In the genomic region with DNA sequence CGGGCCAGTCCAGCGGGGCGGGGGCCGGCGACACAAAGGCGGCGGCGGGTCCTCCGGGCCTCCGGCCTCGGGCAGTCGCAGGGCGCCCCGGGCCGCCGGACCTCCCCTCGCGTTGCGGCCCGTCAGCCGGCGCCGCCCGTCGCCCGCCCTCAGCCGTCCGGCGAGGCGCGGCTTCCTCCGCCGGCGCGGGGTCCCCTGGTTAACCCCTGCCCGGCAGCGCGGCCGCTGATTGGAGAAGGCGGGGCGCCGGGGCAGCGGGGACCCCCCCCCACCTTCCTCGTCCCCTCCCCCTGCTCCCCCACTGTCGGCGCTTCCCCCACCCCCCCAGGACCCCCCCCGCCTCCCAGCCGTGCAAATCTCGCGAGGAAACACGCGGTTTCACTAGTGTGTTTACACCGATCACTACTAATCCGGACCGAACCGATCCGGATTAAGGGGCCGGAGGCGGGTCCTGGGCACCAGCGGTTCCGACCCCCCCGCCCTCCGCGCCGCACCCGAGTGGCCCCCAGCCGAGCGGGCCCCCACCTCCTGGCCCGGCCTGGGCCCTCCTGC, we compare ENCODE assay signal across 8 cellular contexts. TPM values are rescaled to one million over a fixed set of nuclear protein-coding genes. Genes with fewer than 3 reads are reported as not detected.
DNase-seq lines count a peak whose midpoint lies in the region; TF ChIP-seq lines count a peak whose summit lies in the region.
"Not testable (repeated sequence)": the region's sequence is repeated elsewhere in the genome, so short reads cannot be mapped to it uniquely, and the experiment has no call there.

A gene (plus strand): TSS at position 402 of the 552 bp plus-strand sequence. CDS start 2,301 bp downstream, outside the sequence.

- DNase-seq in ELR (ENCODE audit: low read depth) (peak; percentile 88), H9 (peak; percentile 86), MG63 (peak; percentile 86), SK-N-SH (peak; percentile 99), foreskin fibroblast (peak; percentile 76 to 91)
- peak; percentile 36 to 78 (median 52) for DNase-seq in activated naive CD4-positive, alpha-beta T cell (lab: John Stamatoyannopoulos, UW)

- peaks cover 13 to 27% of the 10 kb centered on the region in 2 experiments for H3K4me1 Mint-ChIP-seq in H9
- H3K4me1 Mint-ChIP-seq in stimulated activated naive CD8-positive, alpha-beta T cell treated with anti-CD3 and anti-CD28 coated beads, Interleukin-15, Interleukin-2, amounts not matched to agents 100 ng/mL and 50 ng/mL, for 24 hours (ENCODE audit: low read depth): peaks cover 38% of the 10 kb centered on the region

- H3K14ac ChIP-seq in H9 (ENCODE audit: insufficient read depth, low read length): not testable (repeated sequence)

- TF ChIP-seq CTCF in H9 (conservative IDR thresholded peaks at IDR 0.05); SK-N-SH (IDR thresholded peaks at IDR 0.05); foreskin fibroblast (IDR thresholded peaks at IDR 0.05; ENCODE audit: low read depth, low read length); neural cell (IDR thresholded peaks at IDR 0.05; ENCODE audit: poor library complexity, severe bottlenecking): not testable (repeated sequence)

- peaks cover 27% of the 10 kb centered on the region for H3F3A ChIP-seq in SK-N-SH (replicated peaks; ENCODE audit: insufficient read depth)
- H3F3A ChIP-seq in neural cell (ENCODE audit: insufficient read depth, low read length, poor library complexity, severe bottlenecking): not testable (repeated sequence)

- H3K4me3 ChIP-seq in MG63: peak within 1 kb of the TSS; percentile 74
- peak within 1 kb of the TSS; percentile 71 to 92 for H3K4me3 ChIP-seq in SK-N-SH (ENCODE audit: low read depth in 2 of 2, low read length in 1 of 2)
- peak within 1 kb of the TSS; percentile 59 to 73 for H3K4me3 ChIP-seq in foreskin fibroblast (ENCODE audit: low read depth in 1 of 2, low read length in 2 of 2)
- H3K4me3 ChIP-seq in neural cell (ENCODE audit: low read length): peak within 1 kb of the TSS; percentile 68

- not testable (repeated sequence) for H3K4me1 ChIP-seq in H9 (ENCODE audit: insufficient read depth, low read length)
- peaks cover 7 to 13% of the 10 kb centered on the region in 2 experiments; a peak in 3 of 4 replicates for H3K4me1 ChIP-seq in SK-N-SH (ENCODE audit: control insufficient read depth in 1 of 2, insufficient read depth in 2 of 2, low read depth in 1 of 2, low read length in 1 of 2)

- TF ChIP-seq RAD21 in SK-N-SH (IDR thresholded peaks at IDR 0.05; ENCODE audit: low read length); neural cell (conservative IDR thresholded peaks at IDR 0.05): not testable (repeated sequence)

- H3K4me3 Mint-ChIP-seq in H9: peak within 1 kb of the TSS; percentile 91 to 96
- H3K4me3 Mint-ChIP-seq in stimulated activated naive CD8-positive, alpha-beta T cell treated with anti-CD3 and anti-CD28 coated beads, Interleukin-15, Interleukin-2, amounts not matched to agents 100 ng/mL and 50 ng/mL, for 24 hours: peak within 1 kb of the TSS; percentile 95

- H3K36me3 Mint-ChIP-seq in H9 (ENCODE audit: insufficient read depth in 1 of 3, low read depth in 3 of 3): peaks cover 14 to 35% (median 31%) of the 10 kb centered on the region in 3 experiments; a peak in 6 of 7 replicates
- H3K36me3 Mint-ChIP-seq in stimulated activated naive CD8-positive, alpha-beta T cell treated with anti-CD3 and anti-CD28 coated beads, Interleukin-15, Interleukin-2, amounts not matched to agents 100 ng/mL and 50 ng/mL, for 24 hours (ENCODE audit: low read depth): peaks cover 23% of the 10 kb centered on the region

- not testable (repeated sequence) for H2BK5ac ChIP-seq in H9 (ENCODE audit: insufficient read length, low read length)

- no CpG with 5 or more reads among the region's 69 CpGs for WGBS in H9 (ENCODE audit: extremely low coverage, insufficient read length, low lambda C conversion rate)
- WGBS in SK-N-SH (ENCODE audit: low lambda C conversion rate): 3% methylated on average over 22 of the region's 69 CpGs

- POLR2A ChIA-PET in SK-N-SH (lab: Yijun Ruan, JAX): not testable (repeated sequence)

- H3K4ac ChIP-seq in H9 (ENCODE audit: low read depth, low read length): not testable (repeated sequence)

- H4K91ac ChIP-seq in H9 (ENCODE audit: insufficient read length, low read depth, low read length): not testable (repeated sequence)

- H3K9me3 Mint-ChIP-seq in H9; stimulated activated naive CD8-positive, alpha-beta T cell treated with anti-CD3 and anti-CD28 coated beads, Interleukin-15, Interleukin-2, amounts not matched to agents 100 ng/mL and 50 ng/mL, for 24 hours: not testable (repeated sequence)

- peak within 1 kb of the TSS; percentile 91 to 98 (median 91) for H3K27ac Mint-ChIP-seq in H9
- H3K27ac Mint-ChIP-seq in stimulated activated naive CD8-positive, alpha-beta T cell treated with anti-CD3 and anti-CD28 coated beads, Interleukin-15, Interleukin-2, amounts not matched to agents 100 ng/mL and 50 ng/mL, for 24 hours: peak within 1 kb of the TSS; percentile 96

- H3K9me2 ChIP-seq in SK-N-SH; neural cell (ENCODE audit: insufficient read depth, low read length): not testable (repeated sequence)

- not testable (repeated sequence) for H3K27me3 Mint-ChIP-seq in H9 (ENCODE audit: low read depth); stimulated activated naive CD8-positive, alpha-beta T cell treated with anti-CD3 and anti-CD28 coated beads, Interleukin-15, Interleukin-2, amounts not matched to agents 100 ng/mL and 50 ng/mL, for 24 hours

- not testable (repeated sequence) for H3K56ac ChIP-seq in H9 (ENCODE audit: insufficient read length, low read depth, low read length)

- not testable (repeated sequence) for H2BK120ac ChIP-seq in H9 (ENCODE audit: low read depth, low read length, poor library complexity, severe bottlenecking)

- TF ChIP-seq EP300 in SK-N-SH (IDR thresholded peaks at IDR 0.05; ENCODE audit: borderline replicate concordance in 1 of 2, low read depth in 1 of 2, low read length in 1 of 2); neural cell (conservative IDR thresholded peaks at IDR 0.05; ENCODE audit: poor library complexity, severe bottlenecking): not testable (repeated sequence)

- H2BK20ac ChIP-seq in H9 (ENCODE audit: low read depth, low read length, poor library complexity, severe bottlenecking): not testable (repeated sequence)

- H4K20me1 ChIP-seq in H9 (ENCODE audit: control insufficient read depth, insufficient read depth, insufficient read length); neural cell (ENCODE audit: insufficient read depth): not testable (repeated sequence)
- peaks cover 20% of the 10 kb centered on the region for H4K20me1 ChIP-seq in SK-N-SH (ENCODE audit: insufficient read depth)

- H4K5ac ChIP-seq in H9 (ENCODE audit: insufficient read length, low read depth, low read length): not testable (repeated sequence)

- H3K18ac ChIP-seq in H9 (ENCODE audit: insufficient read length, low read depth, low read length): peak within 1 kb of the TSS; percentile 48

- not testable (repeated sequence) for H3K27me3 ChIP-seq in H9 (ENCODE audit: insufficient read depth, low read length); MG63; SK-N-SH (ENCODE audit: insufficient read depth); neural cell (ENCODE audit: insufficient read depth, low read depth, low read length)

- peak within 1 kb of the TSS; percentile 68 for H3K4me2 ChIP-seq in H9 (ENCODE audit: insufficient read depth, insufficient read length, low read length)
- H3K4me2 ChIP-seq in SK-N-SH: peak within 1 kb of the TSS; percentile 92
- peak within 1 kb of the TSS; percentile 76 for H3K4me2 ChIP-seq in neural cell (ENCODE audit: low read length)

- H2AFZ ChIP-seq in H9 (ENCODE audit: low read length); neural cell (ENCODE audit: low read depth, low read length): not testable (repeated sequence)
- peak within 1 kb of the TSS; percentile 74; the same call in 1 of the 2 replicates for H2AFZ ChIP-seq in SK-N-SH (ENCODE audit: low read depth)

- not testable (repeated sequence) for H3K79me1 ChIP-seq in H9 (ENCODE audit: insufficient read depth, low read depth, low read length, poor library complexity, severe bottlenecking)

- H2AK5ac ChIP-seq in H9 (ENCODE audit: insufficient read length, low read length): not testable (repeated sequence)

- peaks cover 13% of the 10 kb centered on the region for H3K36me3 ChIP-seq in MG63
- peaks cover 11 to 20% of the 10 kb centered on the region in 2 experiments for H3K36me3 ChIP-seq in SK-N-SH (replicated peaks in 1 of 2; ENCODE audit: control insufficient read depth in 1 of 2, insufficient read depth in 2 of 2, low read length in 1 of 2)
- H3K36me3 ChIP-seq in neural cell (ENCODE audit: insufficient read depth, low read length): not testable (repeated sequence)

- peak within 1 kb of the TSS; percentile 83 for H3K9ac ChIP-seq in H9 (ENCODE audit: extremely low read depth, insufficient read length, low read length)
- peak within 1 kb of the TSS; percentile 93 for H3K9ac ChIP-seq in SK-N-SH
- peak within 1 kb of the TSS; percentile 77 for H3K9ac ChIP-seq in neural cell (ENCODE audit: low read length)

- not testable (repeated sequence) for H2BK15ac ChIP-seq in H9 (ENCODE audit: low read depth, low read length)

- not testable (repeated sequence) for H3K9me3 ChIP-seq in H9 (ENCODE audit: control insufficient read depth, low read depth, low read length); MG63; SK-N-SH; neural cell (ENCODE audit: low read length)

- CTCF ChIA-PET in SK-N-SH (lab: Yijun Ruan, JAX): not testable (repeated sequence)

- H3K79me2 ChIP-seq in H9 (ENCODE audit: insufficient read depth, low read length): not testable (repeated sequence)
- peaks cover 83% of the 10 kb centered on the region for H3K79me2 ChIP-seq in SK-N-SH (ENCODE audit: insufficient read depth)
- H3K79me2 ChIP-seq in neural cell (replicated peaks; ENCODE audit: insufficient read depth, low read length): peaks cover 34% of the 10 kb centered on the region

- not testable (repeated sequence) for H2BK12ac ChIP-seq in H9 (ENCODE audit: insufficient read length, low read depth, low read length)

- H3K23ac ChIP-seq in H9 (ENCODE audit: insufficient read length, low read depth, low read length): not testable (repeated sequence)

- not testable (repeated sequence) for H4K8ac ChIP-seq in H9 (replicated peaks; ENCODE audit: insufficient read length, low read depth, low read length)

- H3T11ph ChIP-seq in H9 (ENCODE audit: low read length): not testable (repeated sequence)

- not testable (repeated sequence) for H3K23me2 ChIP-seq in H9 (ENCODE audit: insufficient read length, low read depth, low read length, poor library complexity, severe bottlenecking)

- H3K27ac ChIP-seq in H9 (ENCODE audit: insufficient read length, low read depth, low read length): not testable (repeated sequence)
- H3K27ac ChIP-seq in SK-N-SH (ENCODE audit: low read depth in 2 of 2, low read length in 1 of 2): peak within 1 kb of the TSS; percentile 77 to 81
- H3K27ac ChIP-seq in neural cell (ENCODE audit: low read length): peak within 1 kb of the TSS; percentile 63

RNA-seq across cellular contexts. Expression of the gene that starts here (rescaled TPM):
- 63.7 and 67.0 TPM in 2 replicates for total RNA-seq in H9 (2021)
- 27.7 and 39.0 TPM in 2 replicates for total RNA-seq in MG63 (2014; rRNA removed; shearing (Covaris generic); ENCODE audit: low replicate concordance)
- 51.9 and 75.9 TPM in 2 replicates for polyA plus RNA-seq in SK-N-SH (2012; rRNA removed)
- 56.5 and 64.8 TPM in 2 replicates for polyA plus RNA-seq in SK-N-SH (2012; cell fraction: cytosol; rRNA removed)
- 55.6 and 89.0 TPM in 2 replicates for polyA plus RNA-seq in SK-N-SH (2012; cell fraction: nucleus; rRNA removed)
- 63.9 and 65.2 TPM in 2 replicates for polyA plus RNA-seq in neural cell
- 97.4 and 118 TPM in 2 replicates for polyA minus RNA-seq in neural cell
